In the genomic region with DNA sequence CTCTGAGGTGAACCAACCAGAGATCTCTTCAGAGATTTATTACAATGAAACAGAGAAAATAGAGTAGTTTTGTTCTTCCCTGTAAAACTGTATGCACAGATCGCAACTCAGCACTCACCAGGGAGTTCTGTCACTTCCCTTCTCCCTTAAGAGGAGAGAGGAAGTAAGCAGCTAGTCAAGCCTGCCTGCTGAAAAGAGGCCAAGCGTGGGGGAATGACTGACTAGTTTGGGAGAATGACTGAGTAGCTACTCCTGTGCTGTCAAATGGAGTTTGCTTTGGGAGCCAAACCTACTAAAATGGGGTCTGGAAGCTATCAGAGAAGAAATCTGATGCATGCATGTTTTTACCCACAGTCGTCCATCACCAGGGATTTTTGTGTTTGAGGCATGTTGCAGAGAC, we compare ENCODE assay signal across 15 cellular contexts. TPM values are rescaled to one million over a fixed set of nuclear protein-coding genes. Genes with fewer than 3 reads are reported as not detected.
DNase-seq lines count a peak whose midpoint lies in the region; ATAC-seq and TF ChIP-seq lines count a peak whose summit lies in the region.
"Had no signal": no experiment of that assay in that cellular context is flagged by ENCODE, and none has a peak within 500 bp of the region (broad histone marks: within the 10 kb centered on the region; RNA-seq: fewer than 3 reads in every experiment).

No MANE protein-coding gene starts in this region.

- H4K20me1 ChIP-seq in OCI-LY7 (ENCODE audit: insufficient read depth, low read length): no peaks in the 10 kb centered on the region

- BruUV-seq in OCI-LY7 (replicated peaks; lab: Mats Ljungman, UMichigan): no TSS peak
- BruUV-seq in Caco-2 (replicated peaks; lab: Mats Ljungman, UMichigan): no TSS peak

- H3K36me3 ChIP-seq in OCI-LY7 (ENCODE audit: insufficient read depth, low read length): no peaks in the 10 kb centered on the region
- H3K36me3 ChIP-seq in thoracic aorta: no peaks in the 10 kb centered on the region
- no peaks in the 10 kb centered on the region for H3K36me3 ChIP-seq in Caco-2 (ENCODE audit: control insufficient read depth, insufficient read depth, low read length)
- H3K36me3 ChIP-seq: brain microvascular endothelial cell, vagina had no signal

- no peaks in the 10 kb centered on the region for H3K9me2 ChIP-seq in OCI-LY7 (ENCODE audit: insufficient read depth, low read length)

- peak overlapping the region; percentile 54 for H2AFZ ChIP-seq in OCI-LY7 (ENCODE audit: low read length)
- H2AFZ ChIP-seq: PC-9 had no signal

- H3K9me3 Mint-ChIP-seq in activated naive CD4-positive, alpha-beta T cell treated with anti-CD3 and anti-CD28 coated beads for 36 hours: no peaks in the 10 kb centered on the region
- H3K9me3 Mint-ChIP-seq in Caco-2 (ENCODE audit: unreplicated experiment): peaks cover 16% of the 10 kb centered on the region

- no peaks in the 10 kb centered on the region for H3K9me3 ChIP-seq in OCI-LY7 (ENCODE audit: low read length)
- H3K9me3 ChIP-seq in right cardiac atrium (ENCODE audit: control insufficient read depth, low read length): no peaks in the 10 kb centered on the region
- H3K9me3 ChIP-seq in thoracic aorta: no peaks in the 10 kb centered on the region
- H3K9me3 ChIP-seq in Caco-2: no peaks in the 10 kb centered on the region
- H3K9me3 ChIP-seq: vagina had no signal

- CTCF ChIA-PET in activated naive CD4-positive, alpha-beta T cell treated with anti-CD3 and anti-CD28 coated beads for 36 hours (lab: Charles Lee): no interaction called here
- CTCF ChIA-PET in OCI-LY7 (lab: Charles Lee; ENCODE audit: unreplicated experiment): no interaction called here
- CTCF ChIA-PET in Caco-2 (lab: Charles Lee): no interaction called here

- intact Hi-C loops in activated naive CD4-positive, alpha-beta T cell treated with anti-CD3 and anti-CD28 coated beads for 36 hours (cut with micrococcal nuclease): loop anchor here (5.0 kb wide), 2 partner anchors 57 to 867 kb away; partner anchors contain the start of gene LHFPL1
- intact Hi-C loops in OCI-LY7 (cut with micrococcal nuclease; ENCODE audit: unreplicated experiment): no loop called here
- intact Hi-C loops in right cardiac atrium (cut with DNase I): no loop called here
- intact Hi-C loops in Caco-2 (cut with micrococcal nuclease; ENCODE audit: unreplicated experiment): no loop called here

- H3K4me3 Mint-ChIP-seq in activated naive CD4-positive, alpha-beta T cell treated with anti-CD3 and anti-CD28 coated beads for 36 hours: no peak overlapping the region
- H3K4me3 Mint-ChIP-seq in Caco-2 (ENCODE audit: unreplicated experiment): no peak overlapping the region

- no peaks in the 10 kb centered on the region for H3K27me3 ChIP-seq in right cardiac atrium (ENCODE audit: control insufficient read depth, insufficient read depth)
- H3K27me3 ChIP-seq in thoracic aorta (replicated peaks; ENCODE audit: insufficient read depth): no peaks in the 10 kb centered on the region
- H3K27me3 ChIP-seq in Caco-2 (replicated peaks; ENCODE audit: control insufficient read depth, insufficient read depth, low read length): no peaks in the 10 kb centered on the region
- H3K27me3 ChIP-seq: brain microvascular endothelial cell, vagina had no signal

- H3K27me3 Mint-ChIP-seq in activated naive CD4-positive, alpha-beta T cell treated with anti-CD3 and anti-CD28 coated beads for 36 hours (ENCODE audit: low read depth): no peaks in the 10 kb centered on the region
- H3K27me3 Mint-ChIP-seq in Caco-2 (ENCODE audit: insufficient read depth, unreplicated experiment): peaks cover 3% of the 10 kb centered on the region

- 18% methylated on average over 3 of the region's 3 CpGs for WGBS in right cardiac atrium

- POLR2A ChIA-PET in OCI-LY7 (lab: Charles Lee) (no interaction called here), Caco-2 (lab: Charles Lee) (no interaction called here)

- H3K27ac ChIP-seq in OCI-LY7 (ENCODE audit: low read depth, low read length, poor library complexity, severe bottlenecking): no peak overlapping the region
- H3K27ac ChIP-seq in right cardiac atrium (ENCODE audit: low read length): no peak overlapping the region
- no peak overlapping the region for H3K27ac ChIP-seq in thoracic aorta
- H3K27ac ChIP-seq: brain microvascular endothelial cell, HL-60, PC-9, vagina had no signal

- no peaks in the 10 kb centered on the region for H3K36me3 Mint-ChIP-seq in activated naive CD4-positive, alpha-beta T cell treated with anti-CD3 and anti-CD28 coated beads for 36 hours (ENCODE audit: low read depth)
- no peaks in the 10 kb centered on the region for H3K36me3 Mint-ChIP-seq in Caco-2 (ENCODE audit: insufficient read depth, unreplicated experiment)

- no peak overlapping the region for H3K27ac Mint-ChIP-seq in activated naive CD4-positive, alpha-beta T cell treated with anti-CD3 and anti-CD28 coated beads for 36 hours
- H3K27ac Mint-ChIP-seq in Caco-2 (ENCODE audit: unreplicated experiment): no peak overlapping the region

- H3K4me1 ChIP-seq in OCI-LY7 (ENCODE audit: insufficient read depth, low read length, poor library complexity, severe bottlenecking) (peaks cover 11% of the 10 kb centered on the region), right cardiac atrium (ENCODE audit: control insufficient read depth, insufficient read depth, low read length) (no peaks in the 10 kb centered on the region), thoracic aorta (ENCODE audit: control insufficient read depth in 1 of 2, low read depth in 2 of 2) (no peaks in the 10 kb centered on the region), Caco-2 (no peaks in the 10 kb centered on the region)
- H3K4me1 ChIP-seq: vagina had no signal

- H3K4me3 ChIP-seq in OCI-LY7 (ENCODE audit: low read depth, low read length, poor library complexity, severe bottlenecking) (peak overlapping the region; percentile 16), right cardiac atrium (ENCODE audit: low read length) (no peak overlapping the region), thoracic aorta (peak overlapping the region; percentile 40), Caco-2 (ENCODE audit: low read depth, low read length) (no peak overlapping the region), foreskin fibroblast (ENCODE audit: low read depth in 1 of 2, low read length in 2 of 2) (no peak overlapping the region)
- H3K4me3 ChIP-seq: PC-9, vagina had no signal

- peaks cover 3% of the 10 kb centered on the region for H3K4me1 Mint-ChIP-seq in activated naive CD4-positive, alpha-beta T cell treated with anti-CD3 and anti-CD28 coated beads for 36 hours (ENCODE audit: low read depth)
- peaks cover 7% of the 10 kb centered on the region for H3K4me1 Mint-ChIP-seq in Caco-2 (ENCODE audit: low read depth, unreplicated experiment)

- ATAC-seq in right cardiac atrium (no peak), thoracic aorta (ENCODE audit: insufficient number of reproducible peaks, low FRiP score, low read depth) (no peak)
- ATAC-seq: left lobe of liver had no signal

- H3K79me2 ChIP-seq in OCI-LY7 (ENCODE audit: insufficient read depth, low read depth, low read length): no peaks in the 10 kb centered on the region

- peak overlapping the region; percentile 42 for H3K4me2 ChIP-seq in OCI-LY7 (ENCODE audit: low read length)
- H3K4me2 ChIP-seq: PC-9 had no signal

- peak; percentile 6 for DNase-seq in activated naive CD4-positive, alpha-beta T cell treated with anti-CD3 and anti-CD28 coated beads for 36 hours
- DNase-seq in activated naive CD4-positive, alpha-beta T cell treated with anti-CD3 and anti-CD28 coated beads, Interleukin-2, amount 50 U/mL, for 16 hours: no peak
- DNase-seq in OCI-LY7 (ENCODE audit: low spot score): peak; percentile 8
- peak in 2 of 3 donors; percentile 48 to 55 for DNase-seq in right cardiac atrium
- DNase-seq in thoracic aorta (ENCODE audit: low spot score): no peak
- DNase-seq in Caco-2: no peak
- no peak for DNase-seq in HuH-7.5 (ENCODE audit: low spot score)
- DNase-seq in foreskin fibroblast: no peak
- DNase-seq: brain microvascular endothelial cell, NCI-H1694 treated with DMSO at 0.1 percent for 48 hours, PC-9 had no signal

- TF ChIP-seq CTCF in OCI-LY7 (conservative IDR thresholded peaks at IDR 0.05; ENCODE audit: low read length) (no peak), thoracic aorta (IDR thresholded peaks at IDR 0.05) (no peak), Caco-2 (IDR thresholded peaks at IDR 0.05; ENCODE audit: insufficient read depth in 1 of 2, low read depth in 1 of 2, low read length in 1 of 2, severe bottlenecking in 1 of 2, unreplicated experiment in 1 of 2) (no peak), foreskin fibroblast (IDR thresholded peaks at IDR 0.05; ENCODE audit: low read depth, low read length) (no peak)

RNA-seq across cellular contexts. Expression of gene LHFPL1, which starts 54.5 kb away (rescaled TPM):
- total RNA-seq in activated naive CD4-positive, alpha-beta T cell treated with anti-CD3 and anti-CD28 coated beads for 36 hours: not detected
- 0.08 and 0.16 TPM in 2 replicates for total RNA-seq in OCI-LY7 (2014; rRNA removed; shearing (Covaris generic))
- total RNA-seq in OCI-LY7 (2022): 0.51 and 0.52 TPM in 2 replicates
- total RNA-seq in right cardiac atrium: under 1 TPM; 0.17 to 0.69 (median 0.31) TPM
- polyA plus RNA-seq in right cardiac atrium: 0.18 TPM
- 1 to 10 TPM in 1 of 2 donors, under 1 TPM in 1; 0.68 to 3.2 TPM for total RNA-seq in thoracic aorta
- total RNA-seq in Caco-2 (2022): not detected in 2 replicates
- total RNA-seq: A673, left lobe of liver, PC-9, vagina had no signal

Comparison
In these comparisons a context has a peak if more than half of its experiments do, and no peak if none do; other contexts are left out.
1. DNase-seq: peak in activated naive CD4-positive, alpha-beta T cell treated with anti-CD3 and anti-CD28 coated beads for 36 hours (single experiment), OCI-LY7 (single experiment) and right cardiac atrium (2 of 3); none in activated naive CD4-positive, alpha-beta T cell treated with anti-CD3 and anti-CD28 coated beads, Interleukin-2, amount 50 U/mL, for 16 hours (single experiment), thoracic aorta (single experiment), Caco-2 (0 of 2), HuH-7.5 (single experiment) and foreskin fibroblast (0 of 2).
2. H3K4me3 ChIP-seq: peak in OCI-LY7 (single experiment) and thoracic aorta (single experiment); none in right cardiac atrium (single experiment), Caco-2 (single experiment) and foreskin fibroblast (0 of 2).